ENCODE assay signal across 1 cellular context in the genomic region with DNA sequence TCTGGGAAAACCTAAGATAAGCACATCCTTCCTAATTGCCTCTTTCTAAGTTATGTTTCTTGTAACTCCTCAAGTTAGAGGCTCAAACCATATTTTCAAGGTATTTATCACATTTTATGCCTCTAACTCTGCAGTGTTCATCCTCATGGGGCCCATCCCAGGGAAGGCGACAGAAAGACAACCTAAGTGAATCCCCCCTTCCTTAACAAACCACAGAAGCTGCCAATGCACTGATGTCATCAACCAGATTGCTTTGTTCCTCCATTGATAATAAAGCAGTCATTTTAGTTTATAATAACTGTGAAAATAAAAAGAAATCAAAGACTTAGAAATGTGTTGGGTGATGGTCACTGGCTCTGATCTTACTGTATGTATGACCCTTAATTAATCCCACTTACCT.
TF ChIP-seq lines count a peak whose summit lies in the region.

No MANE protein-coding gene starts in this region.

TF ChIP-seq in GM23338, 12 proteins besides CTCF, POLR2A, EP300 and RAD21 (continued from another document):
- TF ChIP-seq, protein P1, sequence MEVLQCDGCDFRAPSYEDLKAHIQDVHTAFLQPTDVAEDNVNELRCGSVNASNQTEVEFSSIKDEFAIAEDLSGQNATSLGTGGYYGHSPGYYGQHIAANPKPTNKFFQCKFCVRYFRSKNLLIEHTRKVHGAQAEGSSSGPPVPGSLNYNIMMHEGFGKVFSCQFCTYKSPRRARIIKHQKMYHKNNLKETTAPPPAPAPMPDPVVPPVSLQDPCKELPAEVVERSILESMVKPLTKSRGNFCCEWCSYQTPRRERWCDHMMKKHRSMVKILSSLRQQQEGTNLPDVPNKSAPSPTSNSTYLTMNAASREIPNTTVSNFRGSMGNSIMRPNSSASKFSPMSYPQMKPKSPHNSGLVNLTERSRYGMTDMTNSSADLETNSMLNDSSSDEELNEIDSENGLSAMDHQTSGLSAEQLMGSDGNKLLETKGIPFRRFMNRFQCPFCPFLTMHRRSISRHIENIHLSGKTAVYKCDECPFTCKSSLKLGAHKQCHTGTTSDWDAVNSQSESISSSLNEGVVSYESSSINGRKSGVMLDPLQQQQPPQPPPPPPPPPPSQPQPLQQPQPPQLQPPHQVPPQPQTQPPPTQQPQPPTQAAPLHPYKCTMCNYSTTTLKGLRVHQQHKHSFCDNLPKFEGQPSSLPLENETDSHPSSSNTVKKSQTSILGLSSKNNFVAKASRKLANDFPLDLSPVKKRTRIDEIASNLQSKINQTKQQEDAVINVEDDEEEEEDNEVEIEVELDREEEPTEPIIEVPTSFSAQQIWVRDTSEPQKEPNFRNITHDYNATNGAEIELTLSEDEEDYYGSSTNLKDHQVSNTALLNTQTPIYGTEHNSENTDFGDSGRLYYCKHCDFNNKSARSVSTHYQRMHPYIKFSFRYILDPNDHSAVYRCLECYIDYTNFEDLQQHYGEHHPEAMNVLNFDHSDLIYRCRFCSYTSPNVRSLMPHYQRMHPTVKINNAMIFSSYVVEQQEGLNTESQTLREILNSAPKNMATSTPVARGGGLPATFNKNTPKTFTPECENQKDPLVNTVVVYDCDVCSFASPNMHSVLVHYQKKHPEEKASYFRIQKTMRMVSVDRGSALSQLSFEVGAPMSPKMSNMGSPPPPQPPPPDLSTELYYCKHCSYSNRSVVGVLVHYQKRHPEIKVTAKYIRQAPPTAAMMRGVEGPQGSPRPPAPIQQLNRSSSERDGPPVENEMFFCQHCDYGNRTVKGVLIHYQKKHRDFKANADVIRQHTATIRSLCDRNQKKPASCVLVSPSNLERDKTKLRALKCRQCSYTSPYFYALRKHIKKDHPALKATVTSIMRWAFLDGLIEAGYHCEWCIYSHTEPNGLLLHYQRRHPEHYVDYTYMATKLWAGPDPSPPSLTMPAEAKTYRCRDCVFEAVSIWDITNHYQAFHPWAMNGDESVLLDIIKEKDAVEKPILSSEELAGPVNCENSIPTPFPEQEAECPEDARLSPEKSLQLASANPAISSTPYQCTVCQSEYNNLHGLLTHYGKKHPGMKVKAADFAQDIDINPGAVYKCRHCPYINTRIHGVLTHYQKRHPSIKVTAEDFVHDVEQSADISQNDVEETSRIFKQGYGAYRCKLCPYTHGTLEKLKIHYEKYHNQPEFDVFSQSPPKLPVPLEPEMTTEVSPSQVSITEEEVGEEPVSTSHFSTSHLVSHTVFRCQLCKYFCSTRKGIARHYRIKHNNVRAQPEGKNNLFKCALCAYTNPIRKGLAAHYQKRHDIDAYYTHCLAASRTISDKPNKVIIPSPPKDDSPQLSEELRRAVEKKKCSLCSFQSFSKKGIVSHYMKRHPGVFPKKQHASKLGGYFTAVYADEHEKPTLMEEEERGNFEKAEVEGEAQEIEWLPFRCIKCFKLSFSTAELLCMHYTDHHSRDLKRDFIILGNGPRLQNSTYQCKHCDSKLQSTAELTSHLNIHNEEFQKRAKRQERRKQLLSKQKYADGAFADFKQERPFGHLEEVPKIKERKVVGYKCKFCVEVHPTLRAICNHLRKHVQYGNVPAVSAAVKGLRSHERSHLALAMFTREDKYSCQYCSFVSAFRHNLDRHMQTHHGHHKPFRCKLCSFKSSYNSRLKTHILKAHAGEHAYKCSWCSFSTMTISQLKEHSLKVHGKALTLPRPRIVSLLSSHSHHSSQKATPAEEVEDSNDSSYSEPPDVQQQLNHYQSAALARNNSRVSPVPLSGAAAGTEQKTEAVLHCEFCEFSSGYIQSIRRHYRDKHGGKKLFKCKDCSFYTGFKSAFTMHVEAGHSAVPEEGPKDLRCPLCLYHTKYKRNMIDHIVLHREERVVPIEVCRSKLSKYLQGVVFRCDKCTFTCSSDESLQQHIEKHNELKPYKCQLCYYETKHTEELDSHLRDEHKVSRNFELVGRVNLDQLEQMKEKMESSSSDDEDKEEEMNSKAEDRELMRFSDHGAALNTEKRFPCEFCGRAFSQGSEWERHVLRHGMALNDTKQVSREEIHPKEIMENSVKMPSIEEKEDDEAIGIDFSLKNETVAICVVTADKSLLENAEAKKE (CRISPR knock-in tag; IDR thresholded peaks at IDR 0.05) = no peak
- TF ChIP-seq, protein P2, sequence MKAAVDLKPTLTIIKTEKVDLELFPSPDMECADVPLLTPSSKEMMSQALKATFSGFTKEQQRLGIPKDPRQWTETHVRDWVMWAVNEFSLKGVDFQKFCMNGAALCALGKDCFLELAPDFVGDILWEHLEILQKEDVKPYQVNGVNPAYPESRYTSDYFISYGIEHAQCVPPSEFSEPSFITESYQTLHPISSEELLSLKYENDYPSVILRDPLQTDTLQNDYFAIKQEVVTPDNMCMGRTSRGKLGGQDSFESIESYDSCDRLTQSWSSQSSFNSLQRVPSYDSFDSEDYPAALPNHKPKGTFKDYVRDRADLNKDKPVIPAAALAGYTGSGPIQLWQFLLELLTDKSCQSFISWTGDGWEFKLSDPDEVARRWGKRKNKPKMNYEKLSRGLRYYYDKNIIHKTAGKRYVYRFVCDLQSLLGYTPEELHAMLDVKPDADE (IDR thresholded peaks at IDR 0.05) = no peak
- TF ChIP-seq ZNF114 (CRISPR knock-in tag; IDR thresholded peaks at IDR 0.05) = no peak
- TF ChIP-seq, protein P3, sequence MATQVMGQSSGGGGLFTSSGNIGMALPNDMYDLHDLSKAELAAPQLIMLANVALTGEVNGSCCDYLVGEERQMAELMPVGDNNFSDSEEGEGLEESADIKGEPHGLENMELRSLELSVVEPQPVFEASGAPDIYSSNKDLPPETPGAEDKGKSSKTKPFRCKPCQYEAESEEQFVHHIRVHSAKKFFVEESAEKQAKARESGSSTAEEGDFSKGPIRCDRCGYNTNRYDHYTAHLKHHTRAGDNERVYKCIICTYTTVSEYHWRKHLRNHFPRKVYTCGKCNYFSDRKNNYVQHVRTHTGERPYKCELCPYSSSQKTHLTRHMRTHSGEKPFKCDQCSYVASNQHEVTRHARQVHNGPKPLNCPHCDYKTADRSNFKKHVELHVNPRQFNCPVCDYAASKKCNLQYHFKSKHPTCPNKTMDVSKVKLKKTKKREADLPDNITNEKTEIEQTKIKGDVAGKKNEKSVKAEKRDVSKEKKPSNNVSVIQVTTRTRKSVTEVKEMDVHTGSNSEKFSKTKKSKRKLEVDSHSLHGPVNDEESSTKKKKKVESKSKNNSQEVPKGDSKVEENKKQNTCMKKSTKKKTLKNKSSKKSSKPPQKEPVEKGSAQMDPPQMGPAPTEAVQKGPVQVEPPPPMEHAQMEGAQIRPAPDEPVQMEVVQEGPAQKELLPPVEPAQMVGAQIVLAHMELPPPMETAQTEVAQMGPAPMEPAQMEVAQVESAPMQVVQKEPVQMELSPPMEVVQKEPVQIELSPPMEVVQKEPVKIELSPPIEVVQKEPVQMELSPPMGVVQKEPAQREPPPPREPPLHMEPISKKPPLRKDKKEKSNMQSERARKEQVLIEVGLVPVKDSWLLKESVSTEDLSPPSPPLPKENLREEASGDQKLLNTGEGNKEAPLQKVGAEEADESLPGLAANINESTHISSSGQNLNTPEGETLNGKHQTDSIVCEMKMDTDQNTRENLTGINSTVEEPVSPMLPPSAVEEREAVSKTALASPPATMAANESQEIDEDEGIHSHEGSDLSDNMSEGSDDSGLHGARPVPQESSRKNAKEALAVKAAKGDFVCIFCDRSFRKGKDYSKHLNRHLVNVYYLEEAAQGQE (IDR thresholded peaks at IDR 0.05; ENCODE audit: unreplicated experiment) = no peak
- TF ChIP-seq STAT1 (IDR thresholded peaks at IDR 0.05; ENCODE audit: unreplicated experiment) = no peak
- no peak for TF ChIP-seq NANOG (IDR thresholded peaks at IDR 0.05; ENCODE audit: borderline replicate concordance)
- no peak for TF ChIP-seq JUNB (IDR thresholded peaks at IDR 0.05; ENCODE audit: unreplicated experiment)
- TF ChIP-seq POLR2AphosphoS5 (IDR thresholded peaks at IDR 0.05; ENCODE audit: low read depth) = no peak
- TF ChIP-seq EZH2phosphoT487 (IDR thresholded peaks at IDR 0.05; ENCODE audit: unreplicated experiment) = no peak
- no peak for TF ChIP-seq ZNF331 (CRISPR knock-in tag; IDR thresholded peaks at IDR 0.05; ENCODE audit: low read depth)
